In genomic region chr2:202405798-202406197, GRCh38 we compare ENCODE assay signal across 27 cellular contexts.
"Had no signal": no experiment of that assay in that cellular context is flagged by ENCODE, and none has a peak within 500 bp of the region (broad histone marks: within the 10 kb centered on the region; RNA-seq: fewer than 3 reads in every experiment).

No MANE protein-coding gene starts in this region.

- H3K27me3 Mint-ChIP-seq: memory B cell; naive thymus-derived CD4-positive, alpha-beta T cell; progenitor cell of endocrine pancreas had no signal

- H3K27ac ChIP-seq: dorsolateral prefrontal cortex, esophagus squamous epithelium, heart right ventricle, lower lobe of right lung, neural progenitor cell, parathyroid adenoma, stomach, thyroid gland, vagina had no signal

- ATAC-seq: left ventricle myocardium superior; naive thymus-derived CD4-positive, alpha-beta T cell; sciatic nerve; stimulated activated effector memory CD8-positive, alpha-beta T cell treated with anti-CD3 and anti-CD28 coated beads, Interleukin-12 subunit alpha, Interleukin-12 subunit beta, amount 100 ng/mL, for 72 hours had no signal

- FAIRE-seq: colon, keratinocyte had no signal

- H3K4me3 Mint-ChIP-seq: immature natural killer cell; memory B cell; naive thymus-derived CD4-positive, alpha-beta T cell; nephron; neural progenitor cell; stimulated activated effector memory CD8-positive, alpha-beta T cell treated with anti-CD3 and anti-CD28 coated beads, Interleukin-12 subunit alpha, Interleukin-12 subunit beta, amount 100 ng/mL, for 72 hours had no signal

- H3K9me3 Mint-ChIP-seq: immature natural killer cell; memory B cell; nephron; stimulated activated effector memory CD8-positive, alpha-beta T cell treated with anti-CD3 and anti-CD28 coated beads, Interleukin-12 subunit alpha, Interleukin-12 subunit beta, amount 100 ng/mL, for 72 hours had no signal

- DNase-seq: dorsolateral prefrontal cortex; effector CD4-positive, alpha-beta T cell; esophagus squamous epithelium; foreskin melanocyte; glutamatergic neuron; heart right ventricle; hypothalamus; immature natural killer cell; left ventricle myocardium superior; lower lobe of right lung; naive thymus-derived CD4-positive, alpha-beta T cell; stimulated activated CD4-positive, alpha-beta T cell treated with anti-CD3 and anti-CD28 coated beads, Interleukin-2, amount 100 ng/mL, for 24 hours; stimulated activated CD4-positive, alpha-beta T cell treated with anti-CD3 and anti-CD28 coated beads, Interleukin-4, amount 100 ng/mL, for 24 hours; stimulated activated naive CD4-positive, alpha-beta T cell treated with Interleukin-2 at 50 U/mL for 16 hours; stomach; thyroid gland; trophoblast cell had no signal

- H3K4me2 ChIP-seq: neural progenitor cell had no signal

- H3K36me3 ChIP-seq: lower lobe of right lung, neural progenitor cell, thyroid gland, vagina had no signal

- H3K9me3 ChIP-seq: esophagus squamous epithelium, heart right ventricle, lower lobe of right lung, stomach, thyroid gland, vagina had no signal

- H3K9ac ChIP-seq: neural progenitor cell, parathyroid adenoma had no signal

- H3K4me1 Mint-ChIP-seq: neural progenitor cell; stimulated activated effector memory CD8-positive, alpha-beta T cell treated with anti-CD3 and anti-CD28 coated beads, Interleukin-12 subunit alpha, Interleukin-12 subunit beta, amount 100 ng/mL, for 72 hours had no signal

- H2AFZ ChIP-seq: neural progenitor cell, parathyroid adenoma had no signal

- H3K4me3 ChIP-seq: dorsolateral prefrontal cortex, esophagus squamous epithelium, heart right ventricle, lower lobe of right lung, neural progenitor cell, stomach, thyroid gland, vagina had no signal

- H3K36me3 Mint-ChIP-seq: immature natural killer cell; memory B cell; stimulated activated effector memory CD8-positive, alpha-beta T cell treated with anti-CD3 and anti-CD28 coated beads, Interleukin-12 subunit alpha, Interleukin-12 subunit beta, amount 100 ng/mL, for 72 hours had no signal

- H3K27ac Mint-ChIP-seq: immature natural killer cell; memory B cell; naive thymus-derived CD4-positive, alpha-beta T cell; neural progenitor cell; progenitor cell of endocrine pancreas; stimulated activated effector memory CD8-positive, alpha-beta T cell treated with anti-CD3 and anti-CD28 coated beads, Interleukin-12 subunit alpha, Interleukin-12 subunit beta, amount 100 ng/mL, for 72 hours had no signal

- H3K27me3 ChIP-seq: dorsolateral prefrontal cortex, esophagus squamous epithelium, heart right ventricle, neural progenitor cell, stomach, thyroid gland, vagina had no signal
